Comparison of ENCODE assay signal across 1 cellular context in the genomic region with DNA sequence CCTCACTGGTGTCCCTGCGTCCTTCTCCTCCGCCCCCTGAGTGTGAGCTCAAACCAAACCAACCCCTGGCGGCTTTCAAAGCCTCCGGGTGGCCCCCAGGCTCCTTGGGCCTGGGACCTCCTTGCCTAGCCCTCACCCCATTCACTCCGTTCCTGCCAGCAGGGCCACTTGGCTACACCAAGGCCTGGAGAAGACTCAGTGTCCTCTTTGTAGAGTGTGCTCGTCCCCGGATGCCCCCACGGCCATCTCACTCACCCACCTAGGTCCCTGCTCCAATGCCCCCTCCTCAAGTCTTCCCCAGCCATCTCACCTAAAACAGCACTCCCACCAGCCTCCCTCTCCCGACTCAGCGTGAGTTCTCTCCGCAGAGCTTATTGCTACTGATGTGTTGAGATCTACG.
TF ChIP-seq lines count a peak whose summit lies in the region.

No MANE protein-coding gene starts in this region.

TF ChIP-seq in H1, 55 proteins besides CTCF, POLR2A, EP300 and RAD21:
- TF ChIP-seq ASH2L (IDR thresholded peaks at IDR 0.05; ENCODE audit: low read length) (no peak), SP4 (IDR thresholded peaks at IDR 0.05; ENCODE audit: low read length) (no peak), RNF2 (IDR thresholded peaks at IDR 0.05; ENCODE audit: borderline replicate concordance, low read depth, low read length, missing control alignments, poor library complexity, severe bottlenecking) (no peak), RBBP5 (IDR thresholded peaks at IDR 0.05; ENCODE audit: borderline replicate concordance, low read depth, low read length) (no peak), TBP (IDR thresholded peaks at IDR 0.05; ENCODE audit: low read depth, low read length) (no peak), SP2 (IDR thresholded peaks at IDR 0.05; ENCODE audit: low read length) (no peak), BACH1 (IDR thresholded peaks at IDR 0.05; ENCODE audit: low read length) (no peak), SAP30 (IDR thresholded peaks at IDR 0.05; ENCODE audit: insufficient read depth, insufficient replicate concordance, low read length) (no peak), EZH2 (IDR thresholded peaks at IDR 0.05; ENCODE audit: low read depth, low read length, severe bottlenecking) (no peak), TEAD4 (IDR thresholded peaks at IDR 0.05; ENCODE audit: low read depth, low read length) (no peak), FOSL1 (IDR thresholded peaks at IDR 0.05; ENCODE audit: insufficient read depth, low read depth, low read length) (no peak), SIN3A (conservative IDR thresholded peaks at IDR 0.05 in 1 of 2, IDR thresholded peaks at IDR 0.05 in 1 of 2; ENCODE audit: low read depth in 1 of 2, low read length in 2 of 2) (no peak), EGR1 (IDR thresholded peaks at IDR 0.05; ENCODE audit: borderline replicate concordance, low read depth, low read length) (no peak), TCF12 (IDR thresholded peaks at IDR 0.05; ENCODE audit: low read depth, low read length) (no peak)
- TF ChIP-seq, protein P1, sequence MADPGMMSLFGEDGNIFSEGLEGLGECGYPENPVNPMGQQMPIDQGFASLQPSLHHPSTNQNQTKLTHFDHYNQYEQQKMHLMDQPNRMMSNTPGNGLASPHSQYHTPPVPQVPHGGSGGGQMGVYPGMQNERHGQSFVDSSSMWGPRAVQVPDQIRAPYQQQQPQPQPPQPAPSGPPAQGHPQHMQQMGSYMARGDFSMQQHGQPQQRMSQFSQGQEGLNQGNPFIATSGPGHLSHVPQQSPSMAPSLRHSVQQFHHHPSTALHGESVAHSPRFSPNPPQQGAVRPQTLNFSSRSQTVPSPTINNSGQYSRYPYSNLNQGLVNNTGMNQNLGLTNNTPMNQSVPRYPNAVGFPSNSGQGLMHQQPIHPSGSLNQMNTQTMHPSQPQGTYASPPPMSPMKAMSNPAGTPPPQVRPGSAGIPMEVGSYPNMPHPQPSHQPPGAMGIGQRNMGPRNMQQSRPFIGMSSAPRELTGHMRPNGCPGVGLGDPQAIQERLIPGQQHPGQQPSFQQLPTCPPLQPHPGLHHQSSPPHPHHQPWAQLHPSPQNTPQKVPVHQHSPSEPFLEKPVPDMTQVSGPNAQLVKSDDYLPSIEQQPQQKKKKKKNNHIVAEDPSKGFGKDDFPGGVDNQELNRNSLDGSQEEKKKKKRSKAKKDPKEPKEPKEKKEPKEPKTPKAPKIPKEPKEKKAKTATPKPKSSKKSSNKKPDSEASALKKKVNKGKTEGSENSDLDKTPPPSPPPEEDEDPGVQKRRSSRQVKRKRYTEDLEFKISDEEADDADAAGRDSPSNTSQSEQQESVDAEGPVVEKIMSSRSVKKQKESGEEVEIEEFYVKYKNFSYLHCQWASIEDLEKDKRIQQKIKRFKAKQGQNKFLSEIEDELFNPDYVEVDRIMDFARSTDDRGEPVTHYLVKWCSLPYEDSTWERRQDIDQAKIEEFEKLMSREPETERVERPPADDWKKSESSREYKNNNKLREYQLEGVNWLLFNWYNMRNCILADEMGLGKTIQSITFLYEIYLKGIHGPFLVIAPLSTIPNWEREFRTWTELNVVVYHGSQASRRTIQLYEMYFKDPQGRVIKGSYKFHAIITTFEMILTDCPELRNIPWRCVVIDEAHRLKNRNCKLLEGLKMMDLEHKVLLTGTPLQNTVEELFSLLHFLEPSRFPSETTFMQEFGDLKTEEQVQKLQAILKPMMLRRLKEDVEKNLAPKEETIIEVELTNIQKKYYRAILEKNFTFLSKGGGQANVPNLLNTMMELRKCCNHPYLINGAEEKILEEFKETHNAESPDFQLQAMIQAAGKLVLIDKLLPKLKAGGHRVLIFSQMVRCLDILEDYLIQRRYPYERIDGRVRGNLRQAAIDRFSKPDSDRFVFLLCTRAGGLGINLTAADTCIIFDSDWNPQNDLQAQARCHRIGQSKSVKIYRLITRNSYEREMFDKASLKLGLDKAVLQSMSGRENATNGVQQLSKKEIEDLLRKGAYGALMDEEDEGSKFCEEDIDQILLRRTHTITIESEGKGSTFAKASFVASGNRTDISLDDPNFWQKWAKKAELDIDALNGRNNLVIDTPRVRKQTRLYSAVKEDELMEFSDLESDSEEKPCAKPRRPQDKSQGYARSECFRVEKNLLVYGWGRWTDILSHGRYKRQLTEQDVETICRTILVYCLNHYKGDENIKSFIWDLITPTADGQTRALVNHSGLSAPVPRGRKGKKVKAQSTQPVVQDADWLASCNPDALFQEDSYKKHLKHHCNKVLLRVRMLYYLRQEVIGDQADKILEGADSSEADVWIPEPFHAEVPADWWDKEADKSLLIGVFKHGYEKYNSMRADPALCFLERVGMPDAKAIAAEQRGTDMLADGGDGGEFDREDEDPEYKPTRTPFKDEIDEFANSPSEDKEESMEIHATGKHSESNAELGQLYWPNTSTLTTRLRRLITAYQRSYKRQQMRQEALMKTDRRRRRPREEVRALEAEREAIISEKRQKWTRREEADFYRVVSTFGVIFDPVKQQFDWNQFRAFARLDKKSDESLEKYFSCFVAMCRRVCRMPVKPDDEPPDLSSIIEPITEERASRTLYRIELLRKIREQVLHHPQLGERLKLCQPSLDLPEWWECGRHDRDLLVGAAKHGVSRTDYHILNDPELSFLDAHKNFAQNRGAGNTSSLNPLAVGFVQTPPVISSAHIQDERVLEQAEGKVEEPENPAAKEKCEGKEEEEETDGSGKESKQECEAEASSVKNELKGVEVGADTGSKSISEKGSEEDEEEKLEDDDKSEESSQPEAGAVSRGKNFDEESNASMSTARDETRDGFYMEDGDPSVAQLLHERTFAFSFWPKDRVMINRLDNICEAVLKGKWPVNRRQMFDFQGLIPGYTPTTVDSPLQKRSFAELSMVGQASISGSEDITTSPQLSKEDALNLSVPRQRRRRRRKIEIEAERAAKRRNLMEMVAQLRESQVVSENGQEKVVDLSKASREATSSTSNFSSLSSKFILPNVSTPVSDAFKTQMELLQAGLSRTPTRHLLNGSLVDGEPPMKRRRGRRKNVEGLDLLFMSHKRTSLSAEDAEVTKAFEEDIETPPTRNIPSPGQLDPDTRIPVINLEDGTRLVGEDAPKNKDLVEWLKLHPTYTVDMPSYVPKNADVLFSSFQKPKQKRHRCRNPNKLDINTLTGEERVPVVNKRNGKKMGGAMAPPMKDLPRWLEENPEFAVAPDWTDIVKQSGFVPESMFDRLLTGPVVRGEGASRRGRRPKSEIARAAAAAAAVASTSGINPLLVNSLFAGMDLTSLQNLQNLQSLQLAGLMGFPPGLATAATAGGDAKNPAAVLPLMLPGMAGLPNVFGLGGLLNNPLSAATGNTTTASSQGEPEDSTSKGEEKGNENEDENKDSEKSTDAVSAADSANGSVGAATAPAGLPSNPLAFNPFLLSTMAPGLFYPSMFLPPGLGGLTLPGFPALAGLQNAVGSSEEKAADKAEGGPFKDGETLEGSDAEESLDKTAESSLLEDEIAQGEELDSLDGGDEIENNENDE (IDR thresholded peaks at IDR 0.05; ENCODE audit: insufficient replicate concordance, low read length), result no peak
- TF ChIP-seq, protein P2, sequence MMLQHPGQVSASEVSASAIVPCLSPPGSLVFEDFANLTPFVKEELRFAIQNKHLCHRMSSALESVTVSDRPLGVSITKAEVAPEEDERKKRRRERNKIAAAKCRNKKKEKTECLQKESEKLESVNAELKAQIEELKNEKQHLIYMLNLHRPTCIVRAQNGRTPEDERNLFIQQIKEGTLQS (IDR thresholded peaks at IDR 0.05; ENCODE audit: insufficient read depth, low read depth, low read length), result no peak
